In the genomic region with DNA sequence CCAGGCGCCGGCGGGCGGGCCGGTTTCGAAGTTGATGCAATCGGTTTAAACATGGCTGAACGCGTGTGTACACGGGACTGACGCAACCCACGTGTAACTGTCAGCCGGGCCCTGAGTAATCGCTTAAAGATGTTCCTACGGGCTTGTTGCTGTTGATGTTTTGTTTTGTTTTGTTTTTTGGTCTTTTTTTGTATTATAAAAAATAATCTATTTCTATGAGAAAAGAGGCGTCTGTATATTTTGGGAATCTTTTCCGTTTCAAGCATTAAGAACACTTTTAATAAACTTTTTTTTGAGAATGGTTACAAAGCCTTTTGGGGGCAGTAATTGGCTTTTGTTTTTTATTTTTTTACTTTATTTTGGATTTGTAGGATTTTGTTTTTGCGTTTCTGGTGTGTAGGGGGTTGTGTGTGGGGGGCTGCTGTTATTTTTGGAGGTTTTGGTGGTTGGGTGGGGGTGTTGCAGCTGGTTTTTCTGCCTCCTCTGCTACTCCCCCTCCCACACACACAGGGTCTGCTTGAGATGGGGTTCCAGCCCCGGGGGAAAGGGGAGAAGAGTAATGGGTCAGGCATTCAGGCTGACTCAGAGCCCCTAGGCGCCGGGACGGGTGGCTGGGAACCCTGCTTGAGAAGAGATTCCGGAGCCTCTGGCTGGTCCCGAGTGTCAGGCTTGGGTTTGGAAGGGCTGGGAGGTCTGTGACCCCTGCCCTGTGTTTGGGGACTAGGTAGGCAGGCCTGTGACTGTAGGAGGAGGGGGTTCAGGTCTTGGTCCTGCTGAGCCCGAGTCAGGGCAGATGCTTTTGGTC, we compare ENCODE assay signal across 1 cellular context.
TF ChIP-seq lines count a peak whose summit lies in the region.

No MANE protein-coding gene starts in this region.

TF ChIP-seq in HepG2, 621 proteins besides CTCF, POLR2A, EP300 and RAD21 (continued from another document and continues in another):
- TF ChIP-seq ARID5B (CRISPR knock-in tag; IDR thresholded peaks at IDR 0.05) (peak; percentile 62), ERF (CRISPR knock-in tag; IDR thresholded peaks at IDR 0.05) (0 out of 2 replicates have a peak, but pooled peaks have one; percentile 30), ZNF550 (CRISPR knock-in tag; IDR thresholded peaks at IDR 0.05; ENCODE audit: borderline replicate concordance) (0 out of 2 replicates have a peak, but pooled peaks have one; percentile 40), NR2F2 (IDR thresholded peaks at IDR 0.05; ENCODE audit: borderline replicate concordance, low read depth) (peak; percentile 32; the same call in 1 of the 2 replicates), ZNF784 (CRISPR knock-in tag; IDR thresholded peaks at IDR 0.05; ENCODE audit: borderline replicate concordance) (no peak), NAIF1 (CRISPR knock-in tag; IDR thresholded peaks at IDR 0.05; ENCODE audit: borderline replicate concordance) (peak; percentile 56; the same call in 1 of the 2 replicates), CREB1 (IDR thresholded peaks at IDR 0.05) (peak; percentile 71), CREB1 (CRISPR knock-in tag; IDR thresholded peaks at IDR 0.05) (no peak), MEIS2 (CRISPR knock-in tag; IDR thresholded peaks at IDR 0.05) (peak; percentile 80; the same call in 1 of the 2 replicates), BHLHE40 (IDR thresholded peaks at IDR 0.05; ENCODE audit: low read length) (peak; percentile 84), HNF4A (CRISPR knock-in tag; IDR thresholded peaks at IDR 0.05) (peak; percentile 20; the same call in 1 of the 2 replicates), BORCS8-MEF2B (CRISPR knock-in tag; IDR thresholded peaks at IDR 0.05) (peak; percentile 6; the same call in 1 of the 2 replicates), KMT2B (CRISPR knock-in tag; IDR thresholded peaks at IDR 0.05) (peak; percentile 22; the same call in 1 of the 2 replicates), TCF7 (IDR thresholded peaks at IDR 0.05; ENCODE audit: low read depth) (peak; percentile 22; the same call in 1 of the 2 replicates), FOXA1 (IDR thresholded peaks at IDR 0.05) (0 out of 2 replicates have a peak, but pooled peaks have one; percentile 55), FOXA1 (CRISPR knock-in tag; IDR thresholded peaks at IDR 0.05) (peak; percentile 97), NR2F6 (IDR thresholded peaks at IDR 0.05) (no peak; the same call in 1 of the 2 replicates), NR2F6 (CRISPR knock-in tag; IDR thresholded peaks at IDR 0.05) (peak; percentile 48; the same call in 1 of the 2 replicates), ZNF775 (CRISPR knock-in tag; IDR thresholded peaks at IDR 0.05; ENCODE audit: borderline replicate concordance) (no peak), TFDP1 (CRISPR knock-in tag; IDR thresholded peaks at IDR 0.05; ENCODE audit: borderline replicate concordance) (peak; percentile 64; the same call in 1 of the 2 replicates), ATF7 (IDR thresholded peaks at IDR 0.05) (peak; percentile 77), ATF7 (CRISPR knock-in tag; IDR thresholded peaks at IDR 0.05) (peak; percentile 55; the same call in 1 of the 2 replicates), SAFB2 (CRISPR knock-in tag; IDR thresholded peaks at IDR 0.05; ENCODE audit: borderline replicate concordance, low read depth) (peak; percentile 67), MYC (CRISPR knock-in tag; IDR thresholded peaks at IDR 0.05; ENCODE audit: borderline replicate concordance) (peak; percentile 84; the same call in 1 of the 2 replicates), GABPA (IDR thresholded peaks at IDR 0.05; ENCODE audit: low read depth, low read length) (no peak), GABPA (CRISPR knock-in tag; IDR thresholded peaks at IDR 0.05; ENCODE audit: low read depth) (peak; percentile 37; the same call in 1 of the 2 replicates), TAF15 (IDR thresholded peaks at IDR 0.05; ENCODE audit: low read depth, low read length, poor library complexity, severe bottlenecking) (no peak), KLF12 (CRISPR knock-in tag; IDR thresholded peaks at IDR 0.05; ENCODE audit: borderline replicate concordance) (no peak), ASH2L (IDR thresholded peaks at IDR 0.05; ENCODE audit: insufficient read length, low read depth, low read length) (peak; percentile 17), ZNF546 (CRISPR knock-in tag; conservative IDR thresholded peaks at IDR 0.05) (no peak), KDM2A (CRISPR knock-in tag; IDR thresholded peaks at IDR 0.05; ENCODE audit: borderline replicate concordance, low read depth) (peak; percentile 73; the same call in 1 of the 2 replicates), ELF4 (CRISPR knock-in tag; IDR thresholded peaks at IDR 0.05; ENCODE audit: borderline replicate concordance) (no peak), CREM (IDR thresholded peaks at IDR 0.05) (peak; percentile 67), CREM (CRISPR knock-in tag; IDR thresholded peaks at IDR 0.05) (no peak), ZNF598 (CRISPR knock-in tag; IDR thresholded peaks at IDR 0.05; ENCODE audit: borderline replicate concordance) (no peak), PHF8 (CRISPR knock-in tag; IDR thresholded peaks at IDR 0.05) (peak; percentile 48; the same call in 1 of the 2 replicates), NCOR1 (IDR thresholded peaks at IDR 0.05; ENCODE audit: borderline replicate concordance, low read length) (peak; percentile 33; the same call in 1 of the 2 replicates), RBM22 (optimal IDR thresholded peaks at IDR 0.05; ENCODE audit: low read length) (peak; percentile 95), NONO (IDR thresholded peaks at IDR 0.05) (no peak), NONO (CRISPR knock-in tag; conservative IDR thresholded peaks at IDR 0.05) (peak; percentile 55; the same call in 1 of the 2 replicates), ZBTB8A (CRISPR knock-in tag; IDR thresholded peaks at IDR 0.05; ENCODE audit: borderline replicate concordance, low read depth) (no peak), ZNF350 (CRISPR knock-in tag; IDR thresholded peaks at IDR 0.05; ENCODE audit: borderline replicate concordance, low read depth) (peak; percentile 52; the same call in 1 of the 2 replicates)
- TF ChIP-seq, protein P1, sequence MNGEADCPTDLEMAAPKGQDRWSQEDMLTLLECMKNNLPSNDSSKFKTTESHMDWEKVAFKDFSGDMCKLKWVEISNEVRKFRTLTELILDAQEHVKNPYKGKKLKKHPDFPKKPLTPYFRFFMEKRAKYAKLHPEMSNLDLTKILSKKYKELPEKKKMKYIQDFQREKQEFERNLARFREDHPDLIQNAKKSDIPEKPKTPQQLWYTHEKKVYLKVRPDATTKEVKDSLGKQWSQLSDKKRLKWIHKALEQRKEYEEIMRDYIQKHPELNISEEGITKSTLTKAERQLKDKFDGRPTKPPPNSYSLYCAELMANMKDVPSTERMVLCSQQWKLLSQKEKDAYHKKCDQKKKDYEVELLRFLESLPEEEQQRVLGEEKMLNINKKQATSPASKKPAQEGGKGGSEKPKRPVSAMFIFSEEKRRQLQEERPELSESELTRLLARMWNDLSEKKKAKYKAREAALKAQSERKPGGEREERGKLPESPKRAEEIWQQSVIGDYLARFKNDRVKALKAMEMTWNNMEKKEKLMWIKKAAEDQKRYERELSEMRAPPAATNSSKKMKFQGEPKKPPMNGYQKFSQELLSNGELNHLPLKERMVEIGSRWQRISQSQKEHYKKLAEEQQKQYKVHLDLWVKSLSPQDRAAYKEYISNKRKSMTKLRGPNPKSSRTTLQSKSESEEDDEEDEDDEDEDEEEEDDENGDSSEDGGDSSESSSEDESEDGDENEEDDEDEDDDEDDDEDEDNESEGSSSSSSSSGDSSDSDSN (CRISPR knock-in tag; IDR thresholded peaks at IDR 0.05) = peak; percentile 56; the same call in 1 of the 2 replicates
- TF ChIP-seq, protein P2, sequence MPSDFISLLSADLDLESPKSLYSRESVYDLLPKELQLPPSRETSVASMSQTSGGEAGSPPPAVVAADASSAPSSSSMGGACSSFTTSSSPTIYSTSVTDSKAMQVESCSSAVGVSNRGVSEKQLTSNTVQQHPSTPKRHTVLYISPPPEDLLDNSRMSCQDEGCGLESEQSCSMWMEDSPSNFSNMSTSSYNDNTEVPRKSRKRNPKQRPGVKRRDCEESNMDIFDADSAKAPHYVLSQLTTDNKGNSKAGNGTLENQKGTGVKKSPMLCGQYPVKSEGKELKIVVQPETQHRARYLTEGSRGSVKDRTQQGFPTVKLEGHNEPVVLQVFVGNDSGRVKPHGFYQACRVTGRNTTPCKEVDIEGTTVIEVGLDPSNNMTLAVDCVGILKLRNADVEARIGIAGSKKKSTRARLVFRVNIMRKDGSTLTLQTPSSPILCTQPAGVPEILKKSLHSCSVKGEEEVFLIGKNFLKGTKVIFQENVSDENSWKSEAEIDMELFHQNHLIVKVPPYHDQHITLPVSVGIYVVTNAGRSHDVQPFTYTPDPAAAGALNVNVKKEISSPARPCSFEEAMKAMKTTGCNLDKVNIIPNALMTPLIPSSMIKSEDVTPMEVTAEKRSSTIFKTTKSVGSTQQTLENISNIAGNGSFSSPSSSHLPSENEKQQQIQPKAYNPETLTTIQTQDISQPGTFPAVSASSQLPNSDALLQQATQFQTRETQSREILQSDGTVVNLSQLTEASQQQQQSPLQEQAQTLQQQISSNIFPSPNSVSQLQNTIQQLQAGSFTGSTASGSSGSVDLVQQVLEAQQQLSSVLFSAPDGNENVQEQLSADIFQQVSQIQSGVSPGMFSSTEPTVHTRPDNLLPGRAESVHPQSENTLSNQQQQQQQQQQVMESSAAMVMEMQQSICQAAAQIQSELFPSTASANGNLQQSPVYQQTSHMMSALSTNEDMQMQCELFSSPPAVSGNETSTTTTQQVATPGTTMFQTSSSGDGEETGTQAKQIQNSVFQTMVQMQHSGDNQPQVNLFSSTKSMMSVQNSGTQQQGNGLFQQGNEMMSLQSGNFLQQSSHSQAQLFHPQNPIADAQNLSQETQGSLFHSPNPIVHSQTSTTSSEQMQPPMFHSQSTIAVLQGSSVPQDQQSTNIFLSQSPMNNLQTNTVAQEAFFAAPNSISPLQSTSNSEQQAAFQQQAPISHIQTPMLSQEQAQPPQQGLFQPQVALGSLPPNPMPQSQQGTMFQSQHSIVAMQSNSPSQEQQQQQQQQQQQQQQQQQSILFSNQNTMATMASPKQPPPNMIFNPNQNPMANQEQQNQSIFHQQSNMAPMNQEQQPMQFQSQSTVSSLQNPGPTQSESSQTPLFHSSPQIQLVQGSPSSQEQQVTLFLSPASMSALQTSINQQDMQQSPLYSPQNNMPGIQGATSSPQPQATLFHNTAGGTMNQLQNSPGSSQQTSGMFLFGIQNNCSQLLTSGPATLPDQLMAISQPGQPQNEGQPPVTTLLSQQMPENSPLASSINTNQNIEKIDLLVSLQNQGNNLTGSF (CRISPR knock-in tag; IDR thresholded peaks at IDR 0.05) = 0 out of 2 replicates have a peak, but pooled peaks have one; percentile 59
- TF ChIP-seq, protein P3, sequence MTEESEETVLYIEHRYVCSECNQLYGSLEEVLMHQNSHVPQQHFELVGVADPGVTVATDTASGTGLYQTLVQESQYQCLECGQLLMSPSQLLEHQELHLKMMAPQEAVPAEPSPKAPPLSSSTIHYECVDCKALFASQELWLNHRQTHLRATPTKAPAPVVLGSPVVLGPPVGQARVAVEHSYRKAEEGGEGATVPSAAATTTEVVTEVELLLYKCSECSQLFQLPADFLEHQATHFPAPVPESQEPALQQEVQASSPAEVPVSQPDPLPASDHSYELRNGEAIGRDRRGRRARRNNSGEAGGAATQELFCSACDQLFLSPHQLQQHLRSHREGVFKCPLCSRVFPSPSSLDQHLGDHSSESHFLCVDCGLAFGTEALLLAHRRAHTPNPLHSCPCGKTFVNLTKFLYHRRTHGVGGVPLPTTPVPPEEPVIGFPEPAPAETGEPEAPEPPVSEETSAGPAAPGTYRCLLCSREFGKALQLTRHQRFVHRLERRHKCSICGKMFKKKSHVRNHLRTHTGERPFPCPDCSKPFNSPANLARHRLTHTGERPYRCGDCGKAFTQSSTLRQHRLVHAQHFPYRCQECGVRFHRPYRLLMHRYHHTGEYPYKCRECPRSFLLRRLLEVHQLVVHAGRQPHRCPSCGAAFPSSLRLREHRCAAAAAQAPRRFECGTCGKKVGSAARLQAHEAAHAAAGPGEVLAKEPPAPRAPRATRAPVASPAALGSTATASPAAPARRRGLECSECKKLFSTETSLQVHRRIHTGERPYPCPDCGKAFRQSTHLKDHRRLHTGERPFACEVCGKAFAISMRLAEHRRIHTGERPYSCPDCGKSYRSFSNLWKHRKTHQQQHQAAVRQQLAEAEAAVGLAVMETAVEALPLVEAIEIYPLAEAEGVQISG (CRISPR knock-in tag; IDR thresholded peaks at IDR 0.05) = 0 out of 2 replicates have a peak, but pooled peaks have one; percentile 2
